Comparison of ENCODE assay signal across 36 cellular contexts in the genomic region with DNA sequence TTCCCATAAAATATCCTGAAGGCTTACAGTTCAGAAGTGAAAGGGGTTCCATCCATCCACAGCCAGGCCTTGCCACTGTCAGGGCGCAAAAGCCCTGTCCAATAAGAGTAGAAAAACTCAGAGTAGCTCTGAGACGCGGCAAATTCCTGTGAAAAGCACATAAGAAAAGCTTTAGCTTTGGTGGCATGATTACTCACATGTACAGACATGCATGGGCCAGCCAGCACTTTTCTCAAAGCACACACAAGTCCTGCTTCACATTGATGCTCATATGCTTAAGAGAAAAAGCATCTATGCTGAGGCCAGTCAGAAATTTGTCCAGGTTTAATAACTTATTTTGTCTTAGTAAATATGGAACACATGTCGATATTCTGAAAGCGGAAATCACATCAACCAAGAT. TPM values are rescaled to one million over a fixed set of nuclear protein-coding genes. Genes with fewer than 3 reads are reported as not detected.
"Had no signal": no experiment of that assay in that cellular context is flagged by ENCODE, and none has a peak within 500 bp of the region (broad histone marks: within the 10 kb centered on the region; RNA-seq: fewer than 3 reads in every experiment).

No MANE protein-coding gene starts in this region.

- H3K36me3 Mint-ChIP-seq: activated naive CD8-positive, alpha-beta T cell treated with anti-CD3 and anti-CD28 coated beads for 36 hours had no signal

- H3K27me3 ChIP-seq: ascending aorta had no signal

- H3K4me2 ChIP-seq: KMS-11, PC-9 had no signal

- H3K36me3 ChIP-seq: ascending aorta, SJCRH30, WERI-Rb-1 had no signal

- H3K4me1 ChIP-seq: ascending aorta, SJCRH30 had no signal

- H3K9me3 Mint-ChIP-seq: activated CD4-positive, alpha-beta memory T cell treated with anti-CD3 and anti-CD28 coated beads, Interleukin-2, amount 10 ng/mL, durations not matched to agents 7 days and 5 days; activated naive CD8-positive, alpha-beta T cell treated with anti-CD3 and anti-CD28 coated beads for 36 hours; activated T-cell treated with anti-CD3 and anti-CD28 coated beads, Interleukin-2, amount 50 U/mL, for 72 hours; activated T-helper 17 cell treated with anti-CD3 and anti-CD28 coated beads, Interleukin-2, amount 50 U/mL, for 72 hours had no signal

- H3K27ac ChIP-seq: ascending aorta, KMS-11, PC-9, SJCRH30, SK-N-MC, WERI-Rb-1 had no signal

- H3K4me3 ChIP-seq: ascending aorta, PC-9, SJCRH30, SK-N-MC had no signal

- H3K4me1 Mint-ChIP-seq: activated CD4-positive, alpha-beta memory T cell treated with anti-CD3 and anti-CD28 coated beads, Interleukin-2, amount 10 ng/mL, durations not matched to agents 7 days and 5 days; activated naive CD8-positive, alpha-beta T cell treated with anti-CD3 and anti-CD28 coated beads for 36 hours; activated T-helper 17 cell treated with anti-CD3 and anti-CD28 coated beads, Interleukin-2, amount 50 U/mL, for 72 hours had no signal

- H3K27ac Mint-ChIP-seq: activated CD4-positive, alpha-beta memory T cell treated with anti-CD3 and anti-CD28 coated beads, Interleukin-2, amount 10 ng/mL, durations not matched to agents 7 days and 5 days; activated naive CD8-positive, alpha-beta T cell treated with anti-CD3 and anti-CD28 coated beads for 36 hours; activated T-cell treated with anti-CD3 and anti-CD28 coated beads, Interleukin-2, amount 50 U/mL, for 72 hours; activated T-helper 17 cell treated with anti-CD3 and anti-CD28 coated beads, Interleukin-2, amount 50 U/mL, for 72 hours had no signal

- ATAC-seq: activated T-cell treated with anti-CD3 and anti-CD28 coated beads, Interleukin-2, amount 50 U/mL, for 72 hours; activated T-helper 17 cell treated with anti-CD3 and anti-CD28 coated beads, Interleukin-2, amount 50 U/mL, for 72 hours had no signal

- H3K9me3 ChIP-seq: ascending aorta, SJCRH30 had no signal

- H3K9ac ChIP-seq: KMS-11 had no signal

- H3K4me3 Mint-ChIP-seq: activated CD4-positive, alpha-beta memory T cell treated with anti-CD3 and anti-CD28 coated beads, Interleukin-2, amount 10 ng/mL, durations not matched to agents 7 days and 5 days; activated naive CD8-positive, alpha-beta T cell treated with anti-CD3 and anti-CD28 coated beads for 36 hours; activated T-cell treated with anti-CD3 and anti-CD28 coated beads, Interleukin-2, amount 50 U/mL, for 72 hours; activated T-helper 17 cell treated with anti-CD3 and anti-CD28 coated beads, Interleukin-2, amount 50 U/mL, for 72 hours had no signal

- H2AFZ ChIP-seq: PC-9 had no signal

- DNase-seq: activated CD4-positive, alpha-beta memory T cell treated with anti-CD3 and anti-CD28 coated beads, Interleukin-2, amount 10 ng/mL, durations not matched to agents 7 days and 5 days; activated CD4-positive, alpha-beta T cell treated with anti-CD3 and anti-CD28 coated beads for 1 hour; activated CD4-positive, alpha-beta T cell treated with anti-CD3 and anti-CD28 coated beads for 48 hours; activated CD4-positive, CD25-positive, alpha-beta regulatory T cell; activated effector memory CD4-positive, alpha-beta T cell treated with anti-CD3 and anti-CD28 coated beads, Interleukin-2, amount 50 U/mL, for 16 hours; activated naive CD4-positive, alpha-beta T cell; activated naive CD4-positive, alpha-beta T cell treated with anti-CD3 and anti-CD28 coated beads, Interleukin-2, amount 50 U/mL, for 16 hours; activated naive CD8-positive, alpha-beta T cell treated with anti-CD3 and anti-CD28 coated beads for 36 hours; activated T-cell treated with anti-CD3 and anti-CD28 coated beads, Interleukin-2, amount 50 U/mL, for 1 hour; activated T-cell treated with anti-CD3 and anti-CD28 coated beads, Interleukin-2, amount 50 U/mL, for 72 hours; amygdala; cerebellar nuclear complex; NCI-H1105; NCI-H1417 treated with DMSO at 0.1 percent for 48 hours; NCI-H187 treated with DMSO at 0.1 percent for 48 hours; NCI-H2081; NCI-H226; NCI-H510A; NCI-H526; NCI-H748 treated with DMSO at 0.1 percent for 48 hours; NK-92 treated with Interleukin-12 subunit alpha and Interleukin-12 subunit beta, amount 100 ng/mL, for 24 hours; PC-9; SHP77; SJCRH30; T1000; WERI-Rb-1 had no signal

RNA-seq across cellular contexts. Expression of gene CLEC1A, which starts 25.5 kb away (rescaled TPM):
- total RNA-seq: activated CD4-positive, alpha-beta memory T cell treated with anti-CD3 and anti-CD28 coated beads, Interleukin-2, amount 10 ng/mL, durations not matched to agents 7 days and 5 days; activated CD8-positive, alpha-beta memory T cell treated with anti-CD3 and anti-CD28 coated beads for 36 hours; activated naive CD8-positive, alpha-beta T cell treated with anti-CD3 and anti-CD28 coated beads for 36 hours; activated T-cell treated with anti-CD3 and anti-CD28 coated beads, Interleukin-2, amount 50 U/mL, for 72 hours; activated T-helper 17 cell treated with anti-CD3 and anti-CD28 coated beads, Interleukin-2, amount 50 U/mL, for 72 hours; OCI-LY7; PC-9; SJCRH30; T-helper 1 cell treated with Interleukin-12 subunit alpha and Interleukin-12 subunit beta and Interleukin-4 antibody, amounts not matched to agents 30 ng/mL and 1 ng/mL, for 36 hours; T-helper 2 cell treated with Interferon-gamma antibody and Interleukin-4, amounts not matched to agents 100 ng/mL and 5 ng/mL, for 36 hours had no signal

RNA-seq across cellular contexts. Expression of gene CLEC9A, which starts 42.8 kb away (rescaled TPM):
- total RNA-seq: activated CD4-positive, alpha-beta memory T cell treated with anti-CD3 and anti-CD28 coated beads, Interleukin-2, amount 10 ng/mL, durations not matched to agents 7 days and 5 days; activated CD8-positive, alpha-beta memory T cell treated with anti-CD3 and anti-CD28 coated beads for 36 hours; activated naive CD8-positive, alpha-beta T cell treated with anti-CD3 and anti-CD28 coated beads for 36 hours; activated T-cell treated with anti-CD3 and anti-CD28 coated beads, Interleukin-2, amount 50 U/mL, for 72 hours; activated T-helper 17 cell treated with anti-CD3 and anti-CD28 coated beads, Interleukin-2, amount 50 U/mL, for 72 hours; ascending aorta; cardiac septum; M059J; OCI-LY7; PC-9; SJCRH30; T-helper 1 cell treated with Interleukin-12 subunit alpha and Interleukin-12 subunit beta and Interleukin-4 antibody, amounts not matched to agents 30 ng/mL and 1 ng/mL, for 36 hours; T-helper 2 cell treated with Interferon-gamma antibody and Interleukin-4, amounts not matched to agents 100 ng/mL and 5 ng/mL, for 36 hours had no signal

RNA-seq across cellular contexts. Expression of gene CLEC7A, which starts 56.7 kb away (rescaled TPM):
- total RNA-seq: activated CD4-positive, alpha-beta memory T cell treated with anti-CD3 and anti-CD28 coated beads, Interleukin-2, amount 10 ng/mL, durations not matched to agents 7 days and 5 days; activated CD8-positive, alpha-beta memory T cell treated with anti-CD3 and anti-CD28 coated beads for 36 hours; activated naive CD8-positive, alpha-beta T cell treated with anti-CD3 and anti-CD28 coated beads for 36 hours; activated T-cell treated with anti-CD3 and anti-CD28 coated beads, Interleukin-2, amount 50 U/mL, for 72 hours; OCI-LY7; SJCRH30; T-helper 2 cell treated with Interferon-gamma antibody and Interleukin-4, amounts not matched to agents 100 ng/mL and 5 ng/mL, for 36 hours had no signal
